Comparison of ENCODE assay signal across 31 cellular contexts in genomic region chr5:41399840-41400239, GRCh38.
"Had no signal": no experiment of that assay in that cellular context is flagged by ENCODE, and none has a peak within 500 bp of the region (broad histone marks: within the 10 kb centered on the region; RNA-seq: fewer than 3 reads in every experiment).

No MANE protein-coding gene starts in this region.

- H3K27ac Mint-ChIP-seq: natural killer cell; nephron; neural progenitor cell; progenitor cell of endocrine pancreas; stimulated activated memory B cell treated with anti-CD40 and anti-IgM and Interleukin-4, amounts not matched to agents 10 μg/mL and 1 μg/mL and 100 μg/mL, for 72 hours; stimulated activated naive CD8-positive, alpha-beta T cell treated with anti-CD3 and anti-CD28 coated beads, Interleukin-15, amount 100 ng/mL, for 72 hours; type B pancreatic cell had no signal

- H3K9ac ChIP-seq: neural progenitor cell, parathyroid adenoma had no signal

- H3K4me3 Mint-ChIP-seq: natural killer cell; nephron; neural progenitor cell; stimulated activated memory B cell treated with anti-CD40 and anti-IgM and Interleukin-4, amounts not matched to agents 10 μg/mL and 1 μg/mL and 100 μg/mL, for 72 hours; stimulated activated naive CD8-positive, alpha-beta T cell treated with anti-CD3 and anti-CD28 coated beads, Interleukin-15, amount 100 ng/mL, for 72 hours; type B pancreatic cell had no signal

- H2AFZ ChIP-seq: neural progenitor cell, parathyroid adenoma had no signal

- H3K27me3 Mint-ChIP-seq: progenitor cell of endocrine pancreas; stimulated activated memory B cell treated with anti-CD40 and anti-IgM and Interleukin-4, amounts not matched to agents 10 μg/mL and 1 μg/mL and 100 μg/mL, for 72 hours; stimulated activated naive CD8-positive, alpha-beta T cell treated with anti-CD3 and anti-CD28 coated beads, Interleukin-15, amount 100 ng/mL, for 72 hours; type B pancreatic cell had no signal

- H3K36me3 ChIP-seq: neural progenitor cell, ovary, spleen, suprapubic skin, transverse colon, upper lobe of right lung, uterus had no signal

- DNase-seq: natural killer cell; occipital lobe; ovary; posterior cingulate gyrus; psoas muscle; right cardiac atrium; spleen; stimulated activated CD4-positive, alpha-beta T cell treated with anti-CD3 and anti-CD28 coated beads, Interleukin-12 subunit alpha, Interleukin-12 subunit beta, amount 100 ng/mL, for 4 hours; stimulated activated CD4-positive, alpha-beta T cell treated with anti-CD3 and anti-CD28 coated beads, Interleukin-1b, Interleukin-23, amount 100 ng/mL, for 48 hours; stimulated activated CD4-positive, alpha-beta T cell treated with anti-CD3 and anti-CD28 coated beads, Interleukin-4, amount 100 ng/mL, for 1 hour; stimulated activated CD4-positive, alpha-beta T cell treated with anti-CD3 and anti-CD28 coated beads, Interleukin-4, amount 100 ng/mL, for 4 hours; stimulated activated CD8-positive, alpha-beta memory T cell treated with anti-CD3 and anti-CD28 coated beads, Interleukin-4, amount 100 ng/mL, for 48 hours; stimulated activated naive CD4-positive, alpha-beta T cell; stimulated activated naive CD8-positive, alpha-beta T cell treated with anti-CD3 and anti-CD28 coated beads, Interleukin-15, amount 100 ng/mL, for 72 hours; stimulated activated naive CD8-positive, alpha-beta T cell treated with anti-CD3 and anti-CD28 coated beads, Interleukin-15, Interleukin-2, amounts not matched to agents 100 U/mL and 50 U/mL, for 24 hours; substantia nigra; testis; tibial artery; transverse colon; upper lobe of right lung; uterus had no signal

- H3K27me3 ChIP-seq: neural progenitor cell, ovary, spleen, suprapubic skin, testis, tibial artery, transverse colon, upper lobe of right lung, uterus had no signal

- H3K4me3 ChIP-seq: neural progenitor cell, ovary, psoas muscle, skin epidermis, smooth muscle cell, spleen, suprapubic skin, testis, tibial artery, transverse colon, upper lobe of right lung, uterus had no signal

- H3K4me2 ChIP-seq: neural progenitor cell, smooth muscle cell had no signal

- H3K36me3 Mint-ChIP-seq: natural killer cell; neural progenitor cell; stimulated activated memory B cell treated with anti-CD40 and anti-IgM and Interleukin-4, amounts not matched to agents 10 μg/mL and 1 μg/mL and 100 μg/mL, for 72 hours; type B pancreatic cell had no signal

- H3K9me3 ChIP-seq: ovary, testis, upper lobe of right lung had no signal

- H3K4me1 ChIP-seq: neural progenitor cell, parathyroid adenoma, psoas muscle, spleen, suprapubic skin, testis, tibial artery, transverse colon, upper lobe of right lung, uterus had no signal

- H3K27ac ChIP-seq: neural progenitor cell, ovary, parathyroid adenoma, psoas muscle, skin epidermis, spleen, suprapubic skin, testis, tibial artery, transverse colon, upper lobe of right lung, uterus had no signal

- H3K4me1 Mint-ChIP-seq: natural killer cell; nephron; neural progenitor cell; stimulated activated memory B cell treated with anti-CD40 and anti-IgM and Interleukin-4, amounts not matched to agents 10 μg/mL and 1 μg/mL and 100 μg/mL, for 72 hours; stimulated activated naive CD8-positive, alpha-beta T cell treated with anti-CD3 and anti-CD28 coated beads, Interleukin-15, amount 100 ng/mL, for 72 hours had no signal

- ATAC-seq: natural killer cell; psoas muscle; right cardiac atrium; sciatic nerve; stimulated activated memory B cell treated with anti-CD40 and anti-IgM and Interleukin-4, amounts not matched to agents 10 μg/mL and 1 μg/mL and 100 μg/mL, for 72 hours; stimulated activated naive CD8-positive, alpha-beta T cell treated with anti-CD3 and anti-CD28 coated beads, Interleukin-15, amount 100 ng/mL, for 72 hours; stimulated activated naive CD8-positive, alpha-beta T cell treated with anti-CD3 and anti-CD28 coated beads, Interleukin-15, Interleukin-2, amounts not matched to agents 100 U/mL and 50 U/mL, for 24 hours; upper lobe of right lung had no signal
